ENCODE assay signal across 1 cellular context in the genomic region with DNA sequence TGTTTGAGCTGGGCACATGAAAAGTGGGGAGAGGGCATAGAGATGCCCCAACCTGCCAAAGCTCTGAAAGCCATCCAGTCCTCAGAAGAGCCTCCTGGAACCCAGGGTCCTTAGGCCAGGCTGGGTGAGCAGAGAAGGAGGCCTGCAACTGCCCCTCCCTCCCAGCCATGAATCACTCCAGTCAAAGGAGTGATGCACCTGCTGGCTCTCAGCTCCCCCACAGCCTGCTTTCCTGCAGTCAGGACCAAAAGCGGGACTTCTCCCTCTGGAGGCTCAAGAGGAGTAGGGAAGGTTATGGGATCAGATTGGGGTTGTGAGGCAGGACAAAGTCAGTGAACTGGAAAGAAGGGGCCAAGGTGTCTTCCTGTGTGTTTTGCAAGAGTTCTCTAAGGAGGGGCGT.
TF ChIP-seq lines count a peak whose summit lies in the region.

No MANE protein-coding gene starts in this region.

TF ChIP-seq in GM23338, 12 proteins besides CTCF, POLR2A, EP300 and RAD21 (continued from another document):
- TF ChIP-seq, protein P1, sequence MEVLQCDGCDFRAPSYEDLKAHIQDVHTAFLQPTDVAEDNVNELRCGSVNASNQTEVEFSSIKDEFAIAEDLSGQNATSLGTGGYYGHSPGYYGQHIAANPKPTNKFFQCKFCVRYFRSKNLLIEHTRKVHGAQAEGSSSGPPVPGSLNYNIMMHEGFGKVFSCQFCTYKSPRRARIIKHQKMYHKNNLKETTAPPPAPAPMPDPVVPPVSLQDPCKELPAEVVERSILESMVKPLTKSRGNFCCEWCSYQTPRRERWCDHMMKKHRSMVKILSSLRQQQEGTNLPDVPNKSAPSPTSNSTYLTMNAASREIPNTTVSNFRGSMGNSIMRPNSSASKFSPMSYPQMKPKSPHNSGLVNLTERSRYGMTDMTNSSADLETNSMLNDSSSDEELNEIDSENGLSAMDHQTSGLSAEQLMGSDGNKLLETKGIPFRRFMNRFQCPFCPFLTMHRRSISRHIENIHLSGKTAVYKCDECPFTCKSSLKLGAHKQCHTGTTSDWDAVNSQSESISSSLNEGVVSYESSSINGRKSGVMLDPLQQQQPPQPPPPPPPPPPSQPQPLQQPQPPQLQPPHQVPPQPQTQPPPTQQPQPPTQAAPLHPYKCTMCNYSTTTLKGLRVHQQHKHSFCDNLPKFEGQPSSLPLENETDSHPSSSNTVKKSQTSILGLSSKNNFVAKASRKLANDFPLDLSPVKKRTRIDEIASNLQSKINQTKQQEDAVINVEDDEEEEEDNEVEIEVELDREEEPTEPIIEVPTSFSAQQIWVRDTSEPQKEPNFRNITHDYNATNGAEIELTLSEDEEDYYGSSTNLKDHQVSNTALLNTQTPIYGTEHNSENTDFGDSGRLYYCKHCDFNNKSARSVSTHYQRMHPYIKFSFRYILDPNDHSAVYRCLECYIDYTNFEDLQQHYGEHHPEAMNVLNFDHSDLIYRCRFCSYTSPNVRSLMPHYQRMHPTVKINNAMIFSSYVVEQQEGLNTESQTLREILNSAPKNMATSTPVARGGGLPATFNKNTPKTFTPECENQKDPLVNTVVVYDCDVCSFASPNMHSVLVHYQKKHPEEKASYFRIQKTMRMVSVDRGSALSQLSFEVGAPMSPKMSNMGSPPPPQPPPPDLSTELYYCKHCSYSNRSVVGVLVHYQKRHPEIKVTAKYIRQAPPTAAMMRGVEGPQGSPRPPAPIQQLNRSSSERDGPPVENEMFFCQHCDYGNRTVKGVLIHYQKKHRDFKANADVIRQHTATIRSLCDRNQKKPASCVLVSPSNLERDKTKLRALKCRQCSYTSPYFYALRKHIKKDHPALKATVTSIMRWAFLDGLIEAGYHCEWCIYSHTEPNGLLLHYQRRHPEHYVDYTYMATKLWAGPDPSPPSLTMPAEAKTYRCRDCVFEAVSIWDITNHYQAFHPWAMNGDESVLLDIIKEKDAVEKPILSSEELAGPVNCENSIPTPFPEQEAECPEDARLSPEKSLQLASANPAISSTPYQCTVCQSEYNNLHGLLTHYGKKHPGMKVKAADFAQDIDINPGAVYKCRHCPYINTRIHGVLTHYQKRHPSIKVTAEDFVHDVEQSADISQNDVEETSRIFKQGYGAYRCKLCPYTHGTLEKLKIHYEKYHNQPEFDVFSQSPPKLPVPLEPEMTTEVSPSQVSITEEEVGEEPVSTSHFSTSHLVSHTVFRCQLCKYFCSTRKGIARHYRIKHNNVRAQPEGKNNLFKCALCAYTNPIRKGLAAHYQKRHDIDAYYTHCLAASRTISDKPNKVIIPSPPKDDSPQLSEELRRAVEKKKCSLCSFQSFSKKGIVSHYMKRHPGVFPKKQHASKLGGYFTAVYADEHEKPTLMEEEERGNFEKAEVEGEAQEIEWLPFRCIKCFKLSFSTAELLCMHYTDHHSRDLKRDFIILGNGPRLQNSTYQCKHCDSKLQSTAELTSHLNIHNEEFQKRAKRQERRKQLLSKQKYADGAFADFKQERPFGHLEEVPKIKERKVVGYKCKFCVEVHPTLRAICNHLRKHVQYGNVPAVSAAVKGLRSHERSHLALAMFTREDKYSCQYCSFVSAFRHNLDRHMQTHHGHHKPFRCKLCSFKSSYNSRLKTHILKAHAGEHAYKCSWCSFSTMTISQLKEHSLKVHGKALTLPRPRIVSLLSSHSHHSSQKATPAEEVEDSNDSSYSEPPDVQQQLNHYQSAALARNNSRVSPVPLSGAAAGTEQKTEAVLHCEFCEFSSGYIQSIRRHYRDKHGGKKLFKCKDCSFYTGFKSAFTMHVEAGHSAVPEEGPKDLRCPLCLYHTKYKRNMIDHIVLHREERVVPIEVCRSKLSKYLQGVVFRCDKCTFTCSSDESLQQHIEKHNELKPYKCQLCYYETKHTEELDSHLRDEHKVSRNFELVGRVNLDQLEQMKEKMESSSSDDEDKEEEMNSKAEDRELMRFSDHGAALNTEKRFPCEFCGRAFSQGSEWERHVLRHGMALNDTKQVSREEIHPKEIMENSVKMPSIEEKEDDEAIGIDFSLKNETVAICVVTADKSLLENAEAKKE (CRISPR knock-in tag; IDR thresholded peaks at IDR 0.05), result no peak
- no peak for TF ChIP-seq EZH2phosphoT487 (IDR thresholded peaks at IDR 0.05; ENCODE audit: unreplicated experiment)
- TF ChIP-seq, protein P2, sequence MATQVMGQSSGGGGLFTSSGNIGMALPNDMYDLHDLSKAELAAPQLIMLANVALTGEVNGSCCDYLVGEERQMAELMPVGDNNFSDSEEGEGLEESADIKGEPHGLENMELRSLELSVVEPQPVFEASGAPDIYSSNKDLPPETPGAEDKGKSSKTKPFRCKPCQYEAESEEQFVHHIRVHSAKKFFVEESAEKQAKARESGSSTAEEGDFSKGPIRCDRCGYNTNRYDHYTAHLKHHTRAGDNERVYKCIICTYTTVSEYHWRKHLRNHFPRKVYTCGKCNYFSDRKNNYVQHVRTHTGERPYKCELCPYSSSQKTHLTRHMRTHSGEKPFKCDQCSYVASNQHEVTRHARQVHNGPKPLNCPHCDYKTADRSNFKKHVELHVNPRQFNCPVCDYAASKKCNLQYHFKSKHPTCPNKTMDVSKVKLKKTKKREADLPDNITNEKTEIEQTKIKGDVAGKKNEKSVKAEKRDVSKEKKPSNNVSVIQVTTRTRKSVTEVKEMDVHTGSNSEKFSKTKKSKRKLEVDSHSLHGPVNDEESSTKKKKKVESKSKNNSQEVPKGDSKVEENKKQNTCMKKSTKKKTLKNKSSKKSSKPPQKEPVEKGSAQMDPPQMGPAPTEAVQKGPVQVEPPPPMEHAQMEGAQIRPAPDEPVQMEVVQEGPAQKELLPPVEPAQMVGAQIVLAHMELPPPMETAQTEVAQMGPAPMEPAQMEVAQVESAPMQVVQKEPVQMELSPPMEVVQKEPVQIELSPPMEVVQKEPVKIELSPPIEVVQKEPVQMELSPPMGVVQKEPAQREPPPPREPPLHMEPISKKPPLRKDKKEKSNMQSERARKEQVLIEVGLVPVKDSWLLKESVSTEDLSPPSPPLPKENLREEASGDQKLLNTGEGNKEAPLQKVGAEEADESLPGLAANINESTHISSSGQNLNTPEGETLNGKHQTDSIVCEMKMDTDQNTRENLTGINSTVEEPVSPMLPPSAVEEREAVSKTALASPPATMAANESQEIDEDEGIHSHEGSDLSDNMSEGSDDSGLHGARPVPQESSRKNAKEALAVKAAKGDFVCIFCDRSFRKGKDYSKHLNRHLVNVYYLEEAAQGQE (IDR thresholded peaks at IDR 0.05; ENCODE audit: unreplicated experiment), result no peak
